8 cellular contexts compared by ENCODE assay signal in the genomic region with DNA sequence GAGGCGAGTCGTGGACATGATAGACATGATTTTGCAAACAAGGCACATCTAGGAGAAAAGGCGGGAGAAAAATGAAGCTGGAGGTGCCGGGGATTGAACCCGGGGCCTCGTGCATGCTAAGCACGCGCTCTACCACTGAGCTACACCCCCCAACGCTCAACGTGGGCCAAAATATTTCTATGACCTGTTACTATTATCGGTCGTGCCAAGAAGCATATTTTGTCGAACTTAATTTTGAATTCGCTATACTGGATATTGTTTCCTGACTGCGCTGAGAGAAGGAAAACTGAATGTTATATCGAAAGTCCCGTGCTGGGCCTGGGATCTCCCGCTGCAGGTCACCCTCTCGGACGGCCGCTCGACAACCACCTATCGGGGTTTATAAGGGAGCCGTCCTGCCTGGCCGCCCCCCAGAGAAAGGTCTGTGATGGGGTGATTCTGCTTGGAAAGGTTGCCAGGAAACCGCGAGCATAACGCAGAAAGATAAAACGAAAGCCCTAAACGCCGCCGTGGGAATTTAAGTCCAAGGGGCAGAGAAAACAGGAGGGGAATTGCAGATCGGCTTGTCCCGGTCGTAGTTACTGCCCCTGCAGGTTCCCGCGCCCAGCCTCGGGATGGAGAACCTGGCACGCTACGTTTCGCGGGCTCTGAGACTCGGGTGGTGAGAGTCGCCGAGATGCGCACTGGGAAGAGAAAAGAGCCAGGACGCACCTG.
A peak's percentile ranks its signal among the peaks of the same experiment; 100 is the strongest.
DNase-seq lines count a peak whose midpoint lies in the region; ATAC-seq lines count a peak whose summit lies in the region.

No MANE protein-coding gene starts in this region.

- H3K27ac Mint-ChIP-seq in activated CD8-positive, alpha-beta T cell treated with anti-CD3 and anti-CD28 coated beads, Interleukin-2, amount 10 ng/mL, durations not matched to agents 7 days and 5 days = peak overlapping the region; percentile 81

- peaks cover 5% of the 10 kb centered on the region for H3K9me3 Mint-ChIP-seq in activated CD8-positive, alpha-beta T cell treated with anti-CD3 and anti-CD28 coated beads, Interleukin-2, amount 10 ng/mL, durations not matched to agents 7 days and 5 days (ENCODE audit: insufficient read depth)

- CTCF ChIA-PET in activated CD8-positive, alpha-beta T cell treated with anti-CD3 and anti-CD28 coated beads, Interleukin-2, amount 10 ng/mL, durations not matched to agents 7 days and 5 days (lab: Charles Lee) = interaction anchor here (1.0 to 5.4 kb wide), 14 partner anchors 10 to 152 kb away, joined by 3 to 51 read pairs (median 5); no protein-coding TSS in a partner anchor

- peaks cover 7% of the 10 kb centered on the region for H3K27me3 Mint-ChIP-seq in activated CD8-positive, alpha-beta T cell treated with anti-CD3 and anti-CD28 coated beads, Interleukin-2, amount 10 ng/mL, durations not matched to agents 7 days and 5 days (ENCODE audit: low read depth)

- ATAC-seq in HG03432 (IDR thresholded peaks at IDR 0.05; ENCODE audit: unreplicated experiment) (peak; percentile 38), HG02759 (IDR thresholded peaks at IDR 0.05; ENCODE audit: unreplicated experiment) (no peak)
- ATAC-seq in activated CD8-positive, alpha-beta T cell treated with anti-CD3 and anti-CD28 coated beads, Interleukin-2, amount 10 ng/mL, durations not matched to agents 7 days and 5 days = peak; percentile 47

- H3K4me1 Mint-ChIP-seq in activated CD8-positive, alpha-beta T cell treated with anti-CD3 and anti-CD28 coated beads, Interleukin-2, amount 10 ng/mL, durations not matched to agents 7 days and 5 days (ENCODE audit: low read depth) = peaks cover 53% of the 10 kb centered on the region

- DNase-seq in DMS79 treated with DMSO at 0.1 percent for 48 hours (lab: John Stamatoyannopoulos, UW) (peak; percentile 65), NCI-H82 (lab: John Stamatoyannopoulos, UW) (peak; percentile 91), medulla oblongata (ENCODE audit: extremely low spot score) (peak; percentile 86)
- peak; percentile 90 for DNase-seq in activated CD8-positive, alpha-beta T cell treated with anti-CD3 and anti-CD28 coated beads, Interleukin-2, amount 10 ng/mL, durations not matched to agents 7 days and 5 days
- DNase-seq in effector CD8-positive, alpha-beta T cell (lab: John Stamatoyannopoulos, UW) = peak; percentile 69
- DNase-seq in stimulated activated CD4-positive, alpha-beta T cell treated with anti-CD3 and anti-CD28 coated beads, TNF-alpha, amount 100 ng/mL, for 24 hours (ENCODE audit: low read depth in 3 of 3) = peak; percentile 77 to 83 (median 80)

- H3K4me3 Mint-ChIP-seq in activated CD8-positive, alpha-beta T cell treated with anti-CD3 and anti-CD28 coated beads, Interleukin-2, amount 10 ng/mL, durations not matched to agents 7 days and 5 days = peak overlapping the region; percentile 89

- POLR2A ChIA-PET in activated CD8-positive, alpha-beta T cell treated with anti-CD3 and anti-CD28 coated beads, Interleukin-2, amount 10 ng/mL, durations not matched to agents 7 days and 5 days (lab: Charles Lee) = interaction anchor here (2.8 to 7.9 kb wide), 2 partner anchors 32 to 59 kb away, joined by 12 to 60 read pairs; partner anchors contain the start of gene TRIM27

- peaks cover 12% of the 10 kb centered on the region for H3K36me3 Mint-ChIP-seq in activated CD8-positive, alpha-beta T cell treated with anti-CD3 and anti-CD28 coated beads, Interleukin-2, amount 10 ng/mL, durations not matched to agents 7 days and 5 days (ENCODE audit: low read depth)
